1 cellular context compared by ENCODE assay signal in genomic region chr15:74040115-74040850, GRCh38.
TF ChIP-seq lines count a peak whose summit lies in the region.

No MANE protein-coding gene starts in this region.

TF ChIP-seq in HEK293T, 16 proteins besides CTCF, POLR2A, EP300 and RAD21 (continued from another document):
- TF ChIP-seq HDGF (IDR thresholded peaks at IDR 0.05; ENCODE audit: borderline replicate concordance) (no peak), ZNF384 (IDR thresholded peaks at IDR 0.05) (no peak), FOXK2 (IDR thresholded peaks at IDR 0.05) (no peak)
